Comparison of ENCODE assay signal across 8 cellular contexts in genomic region chr2:102841107-102841840, GRCh38.
A peak's percentile ranks its signal among the peaks of the same experiment; 100 is the strongest.
DNase-seq lines count a peak whose midpoint lies in the region; ATAC-seq and TF ChIP-seq lines count a peak whose summit lies in the region.

No MANE protein-coding gene starts in this region.

- H3K4me3 ChIP-seq in colonic mucosa (no peak overlapping the region), right lobe of liver (no peak overlapping the region)

- peak; percentile 31 for TF ChIP-seq CTCF in colonic mucosa (IDR thresholded peaks at IDR 0.05)
- TF ChIP-seq CTCF in right lobe of liver (IDR thresholded peaks at IDR 0.05): peak; percentile 25 to 58 (median 49)

- TF ChIP-seq POLR2A in right lobe of liver (IDR thresholded peaks at IDR 0.05): no peak

- no peak overlapping the region for H3K9ac ChIP-seq in colonic mucosa (ENCODE audit: low read depth in 2 of 2, low read length in 2 of 2)

- H3K27me3 ChIP-seq in colonic mucosa: no peaks in the 10 kb centered on the region
- H3K27me3 ChIP-seq in right lobe of liver: no peaks in the 10 kb centered on the region

- H3K27ac ChIP-seq in colonic mucosa (no peak overlapping the region), right lobe of liver (no peak overlapping the region)

- H3K36me3 ChIP-seq in colonic mucosa (no peaks in the 10 kb centered on the region), right lobe of liver (no peaks in the 10 kb centered on the region)

- WGBS in right lobe of liver (ENCODE audit: insufficient coverage, low coverage, low lambda C conversion rate, missing lambda C conversion rate): 45% methylated on average over 10 of the region's 19 CpGs

- ATAC-seq in GM19438 (IDR thresholded peaks at IDR 0.05; ENCODE audit: low read depth, unreplicated experiment): peak; percentile 58
- ATAC-seq in right lobe of liver: peak; percentile 83 to 89 (median 85)

- intact Hi-C loops in colonic mucosa (cut with DNase I): no loop called here
- intact Hi-C loops in right lobe of liver (cut with DNase I): no loop called here

- H3K9me3 ChIP-seq in colonic mucosa (no peaks in the 10 kb centered on the region), right lobe of liver (no peaks in the 10 kb centered on the region)

- peak; percentile 66 for DNase-seq in DMS53 treated with DMSO at 0.1 percent for 48 hours (lab: John Stamatoyannopoulos, UW; ENCODE audit: unreplicated experiment)
- DNase-seq in HT1080 (ENCODE audit: low read depth): peak; percentile 46
- peak; percentile 8 for DNase-seq in RKO (ENCODE audit: low spot score)
- peak; percentile 53 for DNase-seq in colonic mucosa
- DNase-seq in right lobe of liver: peak in 2 of 3 donors; percentile 28 to 61
- peak; percentile 82 for DNase-seq in superior temporal gyrus (ENCODE audit: extremely low spot score)
- no peak for DNase-seq in NCI-H128 (lab: John Stamatoyannopoulos, UW; ENCODE audit: unreplicated experiment)

- H3K4me1 ChIP-seq in colonic mucosa: no peaks in the 10 kb centered on the region
- H3K4me1 ChIP-seq in right lobe of liver: no peaks in the 10 kb centered on the region
